14 cellular contexts compared by ENCODE assay signal in the genomic region with DNA sequence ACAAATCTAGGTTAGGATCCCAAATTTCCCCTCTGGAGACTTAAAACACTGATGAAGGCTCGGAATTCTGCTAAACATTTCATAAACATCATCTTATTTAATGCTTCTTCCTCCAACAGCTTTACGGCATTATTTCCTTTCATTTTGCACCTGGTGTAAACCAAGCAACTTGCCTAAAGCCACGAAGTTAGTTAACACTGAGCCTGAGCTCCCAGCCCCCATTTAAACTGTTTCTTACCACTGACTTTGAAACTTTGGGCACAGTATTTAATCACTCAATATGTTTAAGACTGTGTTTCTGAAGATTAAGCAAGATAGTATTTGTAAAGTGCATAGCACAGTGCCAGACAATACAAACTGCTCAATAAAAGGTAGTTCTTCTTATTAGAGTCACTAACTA. TPM values are rescaled to one million over a fixed set of nuclear protein-coding genes. Genes with fewer than 3 reads are reported as not detected.
DNase-seq lines count a peak whose midpoint lies in the region; ATAC-seq, FAIRE-seq and TF ChIP-seq lines count a peak whose summit lies in the region.
"Had no signal": no experiment of that assay in that cellular context is flagged by ENCODE, and none has a peak within 500 bp of the region (broad histone marks: within the 10 kb centered on the region; RNA-seq: fewer than 3 reads in every experiment).

No MANE protein-coding gene starts in this region.

- H3K4me1 Mint-ChIP-seq in CD8-positive, alpha-beta memory T cell = peaks cover 13 to 17% (median 13%) of the 10 kb centered on the region in 3 donors
- H3K4me1 Mint-ChIP-seq in dendritic cell treated with granulocyte-macrophage colony-stimulating factor and Interleukin-4, amounts not matched to agents 40 ng/mL and 50 ng/mL, for 4 days (ENCODE audit: low read depth) = peaks cover 40% of the 10 kb centered on the region

- H3K36me3 Mint-ChIP-seq in CD8-positive, alpha-beta memory T cell = peaks cover 0 to 1% (median 0%) of the 10 kb centered on the region in 3 donors
- peaks cover 16% of the 10 kb centered on the region for H3K36me3 Mint-ChIP-seq in dendritic cell treated with granulocyte-macrophage colony-stimulating factor and Interleukin-4, amounts not matched to agents 40 ng/mL and 50 ng/mL, for 4 days (ENCODE audit: low read depth)

- peak overlapping the region; percentile 32 for H3K4me3 ChIP-seq in CD8-positive, alpha-beta memory T cell (ENCODE audit: low read length)
- peak overlapping the region in 1 of 3 donors; percentile 38 for H3K4me3 ChIP-seq in skeletal muscle tissue (ENCODE audit: low read length in 3 of 3)
- H3K4me3 ChIP-seq: body of pancreas had no signal

- H3K36me3 ChIP-seq in CD8-positive, alpha-beta memory T cell (ENCODE audit: insufficient read depth, low read length) = no peaks in the 10 kb centered on the region
- no peaks in the 10 kb centered on the region for H3K36me3 ChIP-seq in skeletal muscle tissue (ENCODE audit: control insufficient read depth in 3 of 3, insufficient read depth in 3 of 3, low read length in 3 of 3)

- H3K27me3 Mint-ChIP-seq in CD8-positive, alpha-beta memory T cell = peaks cover 12 to 24% of the 10 kb centered on the region in 2 donors
- peaks cover 64% of the 10 kb centered on the region for H3K27me3 Mint-ChIP-seq in dendritic cell treated with granulocyte-macrophage colony-stimulating factor and Interleukin-4, amounts not matched to agents 40 ng/mL and 50 ng/mL, for 4 days

- TF ChIP-seq POLR2A in GM12892 (IDR thresholded peaks at IDR 0.05; ENCODE audit: low read depth, low read length) = no peak

- intact Hi-C loops in dendritic cell treated with granulocyte-macrophage colony-stimulating factor and Interleukin-4, amounts not matched to agents 40 ng/mL and 50 ng/mL, for 4 days (cut with micrococcal nuclease) = no loop called here

- FAIRE-seq in GM12892 (lab: Jason Lieb, UNC) = no peak
- FAIRE-seq: small intestine had no signal

- no peaks in the 10 kb centered on the region for H3K27me3 ChIP-seq in CD8-positive, alpha-beta memory T cell (ENCODE audit: insufficient read depth, low read length, poor library complexity, severe bottlenecking)
- no peaks in the 10 kb centered on the region for H3K27me3 ChIP-seq in skeletal muscle tissue (ENCODE audit: control insufficient read depth in 3 of 3, insufficient read depth in 3 of 3, low read length in 3 of 3)
- H3K27me3 ChIP-seq: body of pancreas had no signal

- H3K27ac ChIP-seq in CD8-positive, alpha-beta memory T cell (ENCODE audit: low read depth, low read length) = peak overlapping the region; percentile 57
- H3K27ac ChIP-seq in skeletal muscle tissue (ENCODE audit: low read depth, low read length) = peak overlapping the region; percentile 8
- H3K27ac ChIP-seq: body of pancreas had no signal

- H3K9me3 Mint-ChIP-seq in CD8-positive, alpha-beta memory T cell = peaks cover 0 to 5% (median 0%) of the 10 kb centered on the region in 5 donors
- no peaks in the 10 kb centered on the region for H3K9me3 Mint-ChIP-seq in dendritic cell treated with granulocyte-macrophage colony-stimulating factor and Interleukin-4, amounts not matched to agents 40 ng/mL and 50 ng/mL, for 4 days

- no peaks in the 10 kb centered on the region for H3K4me1 ChIP-seq in CD8-positive, alpha-beta memory T cell (ENCODE audit: insufficient read depth, low read length)
- H3K4me1 ChIP-seq in skeletal muscle tissue (ENCODE audit: control insufficient read depth in 3 of 3, insufficient read depth in 3 of 3, low read length in 3 of 3) = peaks cover 14 to 30% (median 17%) of the 10 kb centered on the region in 3 donors

- DNase-seq in CD8-positive, alpha-beta memory T cell = no peak
- DNase-seq in NCI-H2029 treated with DMSO at 0.1 percent for 48 hours (lab: John Stamatoyannopoulos, UW) = peak; percentile 97
- DNase-seq in HCEC 1CT = no peak
- no peak for DNase-seq in GM12892 (ENCODE audit: insufficient read length)
- DNase-seq: activated CD4-positive, alpha-beta T cell treated with anti-CD3 and anti-CD28 coated beads for 36 hours; body of pancreas; C1 segment of cervical spinal cord; effector memory CD4-positive, alpha-beta T cell; NCI-H1694 treated with DMSO at 0.1 percent for 48 hours; NCI-H69; small intestine had no signal

- no peak for ATAC-seq in GM21576 (IDR thresholded peaks at IDR 0.05; ENCODE audit: unreplicated experiment)
- ATAC-seq: activated CD4-positive, alpha-beta T cell treated with anti-CD3 and anti-CD28 coated beads for 36 hours; body of pancreas had no signal

- no peak overlapping the region for H3K9ac ChIP-seq in skeletal muscle tissue (ENCODE audit: low read depth in 1 of 3, low read length in 3 of 3)

- POLR2A ChIA-PET in CD8-positive, alpha-beta memory T cell (lab: Charles Lee) = no interaction called here

- peak overlapping the region in 4 of 7 donors; percentile 2 to 52 (median 14) for H3K4me3 Mint-ChIP-seq in CD8-positive, alpha-beta memory T cell
- H3K4me3 Mint-ChIP-seq in dendritic cell treated with granulocyte-macrophage colony-stimulating factor and Interleukin-4, amounts not matched to agents 40 ng/mL and 50 ng/mL, for 4 days = peak overlapping the region; percentile 48
- H3K4me3 Mint-ChIP-seq: activated CD4-positive, alpha-beta T cell treated with anti-CD3 and anti-CD28 coated beads for 36 hours had no signal

- CTCF ChIA-PET in CD8-positive, alpha-beta memory T cell (lab: Charles Lee) = no interaction called here

- no peak overlapping the region for H3K27ac Mint-ChIP-seq in CD8-positive, alpha-beta memory T cell
- no peak overlapping the region for H3K27ac Mint-ChIP-seq in dendritic cell treated with granulocyte-macrophage colony-stimulating factor and Interleukin-4, amounts not matched to agents 40 ng/mL and 50 ng/mL, for 4 days
- H3K27ac Mint-ChIP-seq: activated CD4-positive, alpha-beta T cell treated with anti-CD3 and anti-CD28 coated beads for 36 hours had no signal

- H3K9me3 ChIP-seq in CD8-positive, alpha-beta memory T cell (ENCODE audit: low read length) = no peaks in the 10 kb centered on the region
- no peaks in the 10 kb centered on the region for H3K9me3 ChIP-seq in skeletal muscle tissue (ENCODE audit: control insufficient read depth in 3 of 3, low read length in 3 of 3)
- H3K9me3 ChIP-seq: body of pancreas had no signal

RNA-seq across cellular contexts. Expression of a gene that starts 4.2 kb away (rescaled TPM):
- total RNA-seq in CD8-positive, alpha-beta memory T cell = 1 to 10 TPM; 1.6 to 2.1 TPM
- 2.5 TPM for polyA plus RNA-seq in CD8-positive, alpha-beta memory T cell
- total RNA-seq in skeletal muscle tissue = 60.0 TPM
- polyA plus RNA-seq in GM12892 (2012; ENCODE audit: missing spikeins) = 28.5 TPM

Comparison
In these comparisons a context has a peak if more than half of its experiments do, and no peak if none do; other contexts are left out.
1. RNA of a gene that starts 4.2 kb away (total RNA-seq): 60.0 TPM in skeletal muscle tissue (single experiment); 1.6 to 2.1 TPM in CD8-positive, alpha-beta memory T cell; every median in the first group is over 10 times any median in the second.